ENCODE assay signal across 1 cellular context in the genomic region with DNA sequence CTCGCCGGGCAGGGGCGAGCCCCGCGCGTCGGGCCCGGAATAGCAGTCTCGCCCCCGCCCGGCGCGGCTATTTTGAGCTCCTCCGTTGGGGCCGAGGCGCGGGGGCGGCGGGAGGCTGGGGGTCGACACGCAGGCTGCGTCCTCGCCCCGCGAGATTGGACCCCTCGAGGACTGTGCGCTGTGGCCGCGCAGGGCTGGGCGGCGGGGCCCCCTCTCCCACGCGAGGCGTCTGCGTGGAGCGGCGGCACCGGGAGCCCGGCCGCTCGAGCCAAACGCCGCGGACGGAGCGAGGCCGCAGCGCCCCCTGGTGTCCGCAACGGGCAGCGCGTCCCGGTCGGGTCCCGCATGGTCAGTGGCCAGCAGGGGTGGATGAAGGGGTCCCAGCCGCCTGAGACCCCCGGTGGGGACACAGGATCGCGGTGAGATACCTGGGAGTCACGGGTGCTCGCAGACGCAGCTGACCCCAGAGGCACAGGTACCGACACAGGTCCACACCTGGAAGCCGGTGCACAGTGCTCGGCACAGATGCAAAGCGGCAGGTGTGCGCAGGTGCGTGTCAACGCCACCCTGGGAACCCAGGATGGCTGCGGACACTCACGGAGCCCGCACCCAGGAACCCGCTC.
A peak's percentile ranks its signal among the peaks of the same experiment; 100 is the strongest.
TF ChIP-seq lines count a peak whose summit lies in the region.

No MANE protein-coding gene starts in this region.

TF ChIP-seq in HepG2, 621 proteins besides CTCF, POLR2A, EP300 and RAD21 (continued from another document and continues in another):
- TF ChIP-seq MLXIP (CRISPR knock-in tag; IDR thresholded peaks at IDR 0.05; ENCODE audit: borderline replicate concordance) = no peak
- no peak for TF ChIP-seq ZNF558 (CRISPR knock-in tag; IDR thresholded peaks at IDR 0.05; ENCODE audit: borderline replicate concordance)
- TF ChIP-seq AGO1 (IDR thresholded peaks at IDR 0.05; ENCODE audit: low read depth, low read length, poor library complexity, severe bottlenecking) = peak; percentile 20
- TF ChIP-seq ZNF549 (CRISPR knock-in tag; IDR thresholded peaks at IDR 0.05) = no peak
- no peak for TF ChIP-seq ASH2L (IDR thresholded peaks at IDR 0.05; ENCODE audit: insufficient read length, low read depth, low read length)
- no peak for TF ChIP-seq ZNF570 (CRISPR knock-in tag; IDR thresholded peaks at IDR 0.05; ENCODE audit: borderline replicate concordance)
- 0 out of 2 replicates have a peak, but pooled peaks have one; percentile 44 for TF ChIP-seq SAP130 (CRISPR knock-in tag; IDR thresholded peaks at IDR 0.05; ENCODE audit: low read depth)
- TF ChIP-seq POGZ (CRISPR knock-in tag; IDR thresholded peaks at IDR 0.05) = 0 out of 2 replicates have a peak, but pooled peaks have one; percentile 26
- no peak for TF ChIP-seq ZNF503 (CRISPR knock-in tag; IDR thresholded peaks at IDR 0.05)
- no peak for TF ChIP-seq FOSL2 (CRISPR knock-in tag; IDR thresholded peaks at IDR 0.05)
- TF ChIP-seq SNAPC5 (CRISPR knock-in tag; IDR thresholded peaks at IDR 0.05; ENCODE audit: borderline replicate concordance) = no peak
- TF ChIP-seq ZNF224 (CRISPR knock-in tag; IDR thresholded peaks at IDR 0.05) = no peak
- TF ChIP-seq ZSCAN25 (CRISPR knock-in tag; IDR thresholded peaks at IDR 0.05) = peak; percentile 97
- TF ChIP-seq MATR3 (CRISPR knock-in tag; IDR thresholded peaks at IDR 0.05) = no peak
- TF ChIP-seq ZNF263 (CRISPR knock-in tag; IDR thresholded peaks at IDR 0.05) = no peak
- TF ChIP-seq NFE2L1 (CRISPR knock-in tag; IDR thresholded peaks at IDR 0.05; ENCODE audit: borderline replicate concordance) = no peak
- no peak for TF ChIP-seq ZNF589 (CRISPR knock-in tag; conservative IDR thresholded peaks at IDR 0.05)
- TF ChIP-seq ZNF33B (CRISPR knock-in tag; IDR thresholded peaks at IDR 0.05) = no peak
- no peak for TF ChIP-seq SOX6 (IDR thresholded peaks at IDR 0.05)
- 0 out of 2 replicates have a peak, but pooled peaks have one; percentile 22 for TF ChIP-seq SOX6 (CRISPR knock-in tag; IDR thresholded peaks at IDR 0.05)
- TF ChIP-seq, protein P1, sequence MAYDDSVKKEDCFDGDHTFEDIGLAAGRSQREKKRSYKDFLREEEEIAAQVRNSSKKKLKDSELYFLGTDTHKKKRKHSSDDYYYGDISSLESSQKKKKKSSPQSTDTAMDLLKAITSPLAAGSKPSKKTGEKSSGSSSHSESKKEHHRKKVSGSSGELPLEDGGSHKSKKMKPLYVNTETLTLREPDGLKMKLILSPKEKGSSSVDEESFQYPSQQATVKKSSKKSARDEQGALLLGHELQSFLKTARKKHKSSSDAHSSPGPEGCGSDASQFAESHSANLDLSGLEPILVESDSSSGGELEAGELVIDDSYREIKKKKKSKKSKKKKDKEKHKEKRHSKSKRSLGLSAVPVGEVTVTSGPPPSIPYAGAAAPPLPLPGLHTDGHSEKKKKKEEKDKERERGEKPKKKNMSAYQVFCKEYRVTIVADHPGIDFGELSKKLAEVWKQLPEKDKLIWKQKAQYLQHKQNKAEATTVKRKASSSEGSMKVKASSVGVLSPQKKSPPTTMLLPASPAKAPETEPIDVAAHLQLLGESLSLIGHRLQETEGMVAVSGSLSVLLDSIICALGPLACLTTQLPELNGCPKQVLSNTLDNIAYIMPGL (CRISPR knock-in tag; IDR thresholded peaks at IDR 0.05; ENCODE audit: borderline replicate concordance in 1 of 2, low read depth in 1 of 2) = 0 out of 4 replicates have a peak, but pooled peaks have one; percentile 48 to 52
- no peak for TF ChIP-seq TARDBP (CRISPR knock-in tag; IDR thresholded peaks at IDR 0.05)
- no peak for TF ChIP-seq SNAI1 (CRISPR knock-in tag; IDR thresholded peaks at IDR 0.05; ENCODE audit: borderline replicate concordance)
- TF ChIP-seq NR2F2 (IDR thresholded peaks at IDR 0.05; ENCODE audit: borderline replicate concordance, low read depth) = no peak; the same call in 1 of the 2 replicates
- TF ChIP-seq THRA (CRISPR knock-in tag; IDR thresholded peaks at IDR 0.05; ENCODE audit: borderline replicate concordance) = peak; percentile 26; the same call in 1 of the 2 replicates
- no peak for TF ChIP-seq AHR (CRISPR knock-in tag; IDR thresholded peaks at IDR 0.05)
- TF ChIP-seq ZNF713 (CRISPR knock-in tag; IDR thresholded peaks at IDR 0.05) = no peak
- TF ChIP-seq ZBTB7B (CRISPR knock-in tag; IDR thresholded peaks at IDR 0.05) = peak; percentile 89
- TF ChIP-seq CBX2 (IDR thresholded peaks at IDR 0.05; ENCODE audit: low read depth, low read length) = no peak
- no peak for TF ChIP-seq CBX2 (CRISPR knock-in tag; IDR thresholded peaks at IDR 0.05; ENCODE audit: low read depth)
- no peak for TF ChIP-seq NFRKB (IDR thresholded peaks at IDR 0.05)
- TF ChIP-seq ZBTB37 (CRISPR knock-in tag; IDR thresholded peaks at IDR 0.05) = no peak
- TF ChIP-seq RXRB (CRISPR knock-in tag; IDR thresholded peaks at IDR 0.05; ENCODE audit: borderline replicate concordance) = no peak
- TF ChIP-seq ZNF18 (CRISPR knock-in tag; IDR thresholded peaks at IDR 0.05; ENCODE audit: insufficient replicate concordance) = peak; percentile 17
- TF ChIP-seq ZNF766 (CRISPR knock-in tag; IDR thresholded peaks at IDR 0.05; ENCODE audit: borderline replicate concordance) = no peak
- TF ChIP-seq, protein P2, sequence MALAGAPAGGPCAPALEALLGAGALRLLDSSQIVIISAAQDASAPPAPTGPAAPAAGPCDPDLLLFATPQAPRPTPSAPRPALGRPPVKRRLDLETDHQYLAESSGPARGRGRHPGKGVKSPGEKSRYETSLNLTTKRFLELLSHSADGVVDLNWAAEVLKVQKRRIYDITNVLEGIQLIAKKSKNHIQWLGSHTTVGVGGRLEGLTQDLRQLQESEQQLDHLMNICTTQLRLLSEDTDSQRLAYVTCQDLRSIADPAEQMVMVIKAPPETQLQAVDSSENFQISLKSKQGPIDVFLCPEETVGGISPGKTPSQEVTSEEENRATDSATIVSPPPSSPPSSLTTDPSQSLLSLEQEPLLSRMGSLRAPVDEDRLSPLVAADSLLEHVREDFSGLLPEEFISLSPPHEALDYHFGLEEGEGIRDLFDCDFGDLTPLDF (CRISPR knock-in tag; IDR thresholded peaks at IDR 0.05) = 0 out of 2 replicates have a peak, but pooled peaks have one; percentile 18
- TF ChIP-seq PHF21A (CRISPR knock-in tag; IDR thresholded peaks at IDR 0.05) = no peak
- no peak for TF ChIP-seq SP5 (CRISPR knock-in tag; IDR thresholded peaks at IDR 0.05; ENCODE audit: borderline replicate concordance, low read depth)
- no peak for TF ChIP-seq ATAD3A (CRISPR knock-in tag; IDR thresholded peaks at IDR 0.05)
- no peak for TF ChIP-seq ZNF234 (CRISPR knock-in tag; conservative IDR thresholded peaks at IDR 0.05)
- 0 out of 2 replicates have a peak, but pooled peaks have one; percentile 23 for TF ChIP-seq ZBTB14 (CRISPR knock-in tag; IDR thresholded peaks at IDR 0.05)
- TF ChIP-seq POLR2G (IDR thresholded peaks at IDR 0.05; ENCODE audit: low read depth, low read length) = no peak
- TF ChIP-seq, protein P3, sequence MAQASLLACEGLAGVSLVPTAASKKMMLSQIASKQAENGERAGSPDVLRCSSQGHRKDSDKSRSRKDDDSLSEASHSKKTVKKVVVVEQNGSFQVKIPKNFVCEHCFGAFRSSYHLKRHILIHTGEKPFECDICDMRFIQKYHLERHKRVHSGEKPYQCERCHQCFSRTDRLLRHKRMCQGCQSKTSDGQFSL (CRISPR knock-in tag; IDR thresholded peaks at IDR 0.05) = no peak
- TF ChIP-seq RFX1 (IDR thresholded peaks at IDR 0.05) = peak; percentile 59; the same call in 1 of the 2 replicates
- 0 out of 2 replicates have a peak, but pooled peaks have one; percentile 39 for TF ChIP-seq TOPORS (CRISPR knock-in tag; IDR thresholded peaks at IDR 0.05)
- TF ChIP-seq, protein P4, sequence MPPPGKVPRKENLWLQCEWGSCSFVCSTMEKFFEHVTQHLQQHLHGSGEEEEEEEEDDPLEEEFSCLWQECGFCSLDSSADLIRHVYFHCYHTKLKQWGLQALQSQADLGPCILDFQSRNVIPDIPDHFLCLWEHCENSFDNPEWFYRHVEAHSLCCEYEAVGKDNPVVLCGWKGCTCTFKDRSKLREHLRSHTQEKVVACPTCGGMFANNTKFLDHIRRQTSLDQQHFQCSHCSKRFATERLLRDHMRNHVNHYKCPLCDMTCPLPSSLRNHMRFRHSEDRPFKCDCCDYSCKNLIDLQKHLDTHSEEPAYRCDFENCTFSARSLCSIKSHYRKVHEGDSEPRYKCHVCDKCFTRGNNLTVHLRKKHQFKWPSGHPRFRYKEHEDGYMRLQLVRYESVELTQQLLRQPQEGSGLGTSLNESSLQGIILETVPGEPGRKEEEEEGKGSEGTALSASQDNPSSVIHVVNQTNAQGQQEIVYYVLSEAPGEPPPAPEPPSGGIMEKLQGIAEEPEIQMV (CRISPR knock-in tag; IDR thresholded peaks at IDR 0.05; ENCODE audit: low read depth) = 0 out of 2 replicates have a peak, but pooled peaks have one; percentile 59
- peak; percentile 20; the same call in 1 of the 2 replicates for TF ChIP-seq PCBP1 (IDR thresholded peaks at IDR 0.05; ENCODE audit: borderline replicate concordance, low read depth, low read length)
- no peak for TF ChIP-seq SYNCRIP (IDR thresholded peaks at IDR 0.05; ENCODE audit: insufficient read depth, low read depth, low read length)
- no peak for TF ChIP-seq NFATC3 (CRISPR knock-in tag; IDR thresholded peaks at IDR 0.05)
